8 cellular contexts compared by ENCODE assay signal in genomic region chr12:113299619-113300237, GRCh38. TPM values are rescaled to one million over a fixed set of nuclear protein-coding genes. Genes with fewer than 3 reads are reported as not detected.
A peak's percentile ranks its signal among the peaks of the same experiment; 100 is the strongest.
DNase-seq lines count a peak whose midpoint lies in the region; TF ChIP-seq lines count a peak whose summit lies in the region.

No MANE protein-coding gene starts in this region.

- no peaks in the 10 kb centered on the region for H3K9me3 Mint-ChIP-seq in progenitor cell of endocrine pancreas (ENCODE audit: low read depth)

- TF ChIP-seq CTCF in foreskin fibroblast (IDR thresholded peaks at IDR 0.05; ENCODE audit: low read depth, low read length) (no peak), progenitor cell of endocrine pancreas (IDR thresholded peaks at IDR 0.05; ENCODE audit: unreplicated experiment) (no peak), GM10248 (IDR thresholded peaks at IDR 0.05; ENCODE audit: control extremely low read depth, extremely low read depth, low read depth, missing control alignments) (no peak), GM10266 (IDR thresholded peaks at IDR 0.05; ENCODE audit: control insufficient read depth, insufficient read depth, low read depth, missing control alignments) (no peak)

- H3K27me3 ChIP-seq in SJSA1 (replicated peaks): no peaks in the 10 kb centered on the region

- POLR2A ChIA-PET in GM10248 (lab: Yijun Ruan, JAX): no interaction called here

- H3K36me3 ChIP-seq in SJSA1: no peaks in the 10 kb centered on the region

- no peaks in the 10 kb centered on the region for H3K9me3 ChIP-seq in SJSA1 (replicated peaks)

- DNase-seq in G401 (ENCODE audit: low spot score): peak; percentile 61
- peak; percentile 89 to 90 for DNase-seq in SJSA1 (ENCODE audit: low read depth in 1 of 2, low spot score in 2 of 2)
- peak; percentile 86 to 91 for DNase-seq in foreskin fibroblast
- DNase-seq in progenitor cell of endocrine pancreas (ENCODE audit: low spot score, unreplicated experiment): no peak
- DNase-seq in GM10248 (ENCODE audit: extremely low spot score): no peak
- DNase-seq in CD1c-positive myeloid dendritic cell (ENCODE audit: extremely low spot score): no peak
- no peak for DNase-seq in GM10266 (ENCODE audit: extremely low spot score)
- no peak for DNase-seq in SHP77 treated with DMSO at 0.1 percent for 48 hours (lab: John Stamatoyannopoulos, UW)

- H3K27me3 Mint-ChIP-seq in progenitor cell of endocrine pancreas: no peaks in the 10 kb centered on the region

- H3K36me3 Mint-ChIP-seq in progenitor cell of endocrine pancreas (ENCODE audit: insufficient read depth): no peaks in the 10 kb centered on the region

- in situ Hi-C loops in G401 (cut with HindIII; ENCODE audit: low sequenced_read_pairs): no loop called here

- H3K4me1 ChIP-seq in SJSA1 (replicated peaks): peaks cover 26% of the 10 kb centered on the region

- H3K4me3 ChIP-seq in SJSA1 (no peak overlapping the region), foreskin fibroblast (ENCODE audit: low read depth in 1 of 2, low read length in 2 of 2) (no peak overlapping the region)

- peak overlapping the region; percentile 72 for H3K27ac ChIP-seq in SJSA1

- H3K4me3 Mint-ChIP-seq in progenitor cell of endocrine pancreas (ENCODE audit: low read depth): no peak overlapping the region

- peaks cover 5% of the 10 kb centered on the region for H3K4me1 Mint-ChIP-seq in progenitor cell of endocrine pancreas (ENCODE audit: low read depth)

- peak overlapping the region; percentile 86 for H3K27ac Mint-ChIP-seq in progenitor cell of endocrine pancreas

- CTCF ChIA-PET in GM10248 (lab: Yijun Ruan, JAX): no interaction called here

RNA-seq across cellular contexts. Expression of gene SLC8B1, which starts 35.2 kb away (rescaled TPM):
- 8.2 and 19.2 TPM in 2 replicates for total RNA-seq in G401 (2014; rRNA removed; shearing (Covaris generic))
- 9.4 and 27.4 TPM in 2 replicates for total RNA-seq in SJSA1 (2014; rRNA removed; shearing (Covaris generic))
- total RNA-seq in progenitor cell of endocrine pancreas: 9.8 and 11.0 TPM in 2 replicates

RNA-seq across cellular contexts. Expression of gene PLBD2, which starts 58.7 kb away (rescaled TPM):
- 15.4 and 16.3 TPM in 2 replicates for total RNA-seq in G401 (2014; rRNA removed; shearing (Covaris generic))
- 11.6 and 11.8 TPM in 2 replicates for total RNA-seq in SJSA1 (2014; rRNA removed; shearing (Covaris generic))
- total RNA-seq in progenitor cell of endocrine pancreas: 47.7 and 48.0 TPM in 2 replicates

Comparison
In these comparisons a context has a peak if more than half of its experiments do, and no peak if none do; other contexts are left out.
1. DNase-seq: peak in G401 (single experiment), SJSA1 (2 of 2) and foreskin fibroblast (2 of 2); none in progenitor cell of endocrine pancreas (single experiment), GM10248 (single experiment), CD1c-positive myeloid dendritic cell (single experiment), GM10266 (single experiment) and SHP77 treated with DMSO at 0.1 percent for 48 hours (single experiment).